9 cellular contexts compared by ENCODE assay signal in genomic region chr9:132575005-132575609, GRCh38. TPM values are rescaled to one million over a fixed set of nuclear protein-coding genes. Genes with fewer than 3 reads are reported as not detected.
DNase-seq lines count a peak whose midpoint lies in the region; ATAC-seq, FAIRE-seq and TF ChIP-seq lines count a peak whose summit lies in the region.
"Had no signal": no experiment of that assay in that cellular context is flagged by ENCODE, and none has a peak within 500 bp of the region (broad histone marks: within the 10 kb centered on the region; RNA-seq: fewer than 3 reads in every experiment).

No MANE protein-coding gene starts in this region.

- no peaks in the 10 kb centered on the region for H3K27me3 ChIP-seq in testis

- H3K36me3 ChIP-seq in testis (ENCODE audit: low read depth, missing control alignments) = no peaks in the 10 kb centered on the region

- no peak overlapping the region for H3K4me3 ChIP-seq in testis

- no peaks in the 10 kb centered on the region for H3K4me1 ChIP-seq in testis

- no peaks in the 10 kb centered on the region for H3K36me3 Mint-ChIP-seq in endothelial cell (ENCODE audit: low read depth, unreplicated experiment)

- TF ChIP-seq CTCF in endothelial cell (IDR thresholded peaks at IDR 0.05; ENCODE audit: unreplicated experiment) (peak; percentile 57), testis (IDR thresholded peaks at IDR 0.05) (peak; percentile 69 to 78 (median 72))

- peak; percentile 56 for FAIRE-seq in GM12891 (lab: Jason Lieb, UNC)
- FAIRE-seq: islet of Langerhans had no signal

- no peak overlapping the region for H3K27ac ChIP-seq in testis

- peak; percentile 90 for DNase-seq in AG08396 (ENCODE audit: low spot score)
- DNase-seq in GM12891 (ENCODE audit: insufficient read length, low spot score) = peak; percentile 68
- peak; percentile 89 for DNase-seq in NCI-H2171 (lab: John Stamatoyannopoulos, UW)
- DNase-seq in activated CD4-positive, alpha-beta T cell treated with anti-CD3 and anti-CD28 coated beads for 1 hour = peak; percentile 16
- DNase-seq in endothelial cell (ENCODE audit: low spot score) = peak; percentile 88
- peak; percentile 70 for DNase-seq in myocyte (ENCODE audit: low read depth)
- DNase-seq in testis = peak; percentile 85

- WGBS in testis, 2 donors = 29 to 34% methylated on average over 10 to 16 of the region's 16 CpGs

- no peak for TF ChIP-seq POLR2A in GM12891 (IDR thresholded peaks at IDR 0.05; ENCODE audit: low read depth, low read length)
- TF ChIP-seq POLR2A in testis (IDR thresholded peaks at IDR 0.05) = no peak

- ATAC-seq in GM19324 (IDR thresholded peaks at IDR 0.05; ENCODE audit: low FRiP score, unreplicated experiment) = no peak

- H3K9me3 ChIP-seq in testis = no peaks in the 10 kb centered on the region

- peaks cover 13% of the 10 kb centered on the region for H3K27me3 Mint-ChIP-seq in endothelial cell (ENCODE audit: unreplicated experiment)

- no peaks in the 10 kb centered on the region for H3K9me3 Mint-ChIP-seq in endothelial cell (ENCODE audit: unreplicated experiment)

- H3K27ac Mint-ChIP-seq in endothelial cell (ENCODE audit: unreplicated experiment) = no peak overlapping the region

- H3K4me1 Mint-ChIP-seq in endothelial cell (ENCODE audit: unreplicated experiment) = peaks cover 2% of the 10 kb centered on the region

- H3K4me3 Mint-ChIP-seq in endothelial cell (ENCODE audit: unreplicated experiment) = no peak overlapping the region

- intact Hi-C loops in testis (cut with DNase I; ENCODE audit: low total_unique reads) = no loop called here

TF ChIP-seq in GM12891, 5 proteins besides CTCF, POLR2A, EP300 and RAD21:
- TF ChIP-seq TAF1 (IDR thresholded peaks at IDR 0.05; ENCODE audit: low read depth, low read length) (no peak), POLR2AphosphoS5 (IDR thresholded peaks at IDR 0.05; ENCODE audit: low read depth, low read length) (no peak), SPI1 (IDR thresholded peaks at IDR 0.05; ENCODE audit: low read depth, low read length) (no peak), PAX5 (IDR thresholded peaks at IDR 0.05; ENCODE audit: insufficient read depth, low read length, severe bottlenecking) (no peak), POU2F2 (IDR thresholded peaks at IDR 0.05; ENCODE audit: low read depth, low read length) (no peak)

RNA-seq across cellular contexts. Expression of gene BARHL1, which starts 7.3 kb away (rescaled TPM):
- polyA plus RNA-seq in GM12891 (2012; ENCODE audit: low read depth, missing spikeins) = not detected
- total RNA-seq in endothelial cell (ENCODE audit: unreplicated experiment) (2.4 TPM), myocyte (not detected in 2 replicates), testis (under 1 TPM in 1 of 2 donors, not detected in 1; 0.31 TPM)
- polyA plus RNA-seq in myocyte (2012) = not detected
- 0.13 TPM for polyA plus RNA-seq in testis (ENCODE audit: insufficient read depth, low read depth, low replicate concordance)

Comparison
In these comparisons a context has a peak if more than half of its experiments do, and no peak if none do; other contexts are left out.
1. DNase-seq: peak in every context shown above with its lines; median percentile 90 in AG08396; 89 in NCI-H2171; 88 in endothelial cell; 85 in testis; 70 in myocyte; 68 in GM12891; 16 in activated CD4-positive, alpha-beta T cell treated with anti-CD3 and anti-CD28 coated beads for 1 hour.